Comparison of ENCODE assay signal across 7 cellular contexts in genomic region chr10:126993208-126993607, GRCh38.
"Had no signal": no experiment of that assay in that cellular context is flagged by ENCODE, and none has a peak within 500 bp of the region (broad histone marks: within the 10 kb centered on the region; RNA-seq: fewer than 3 reads in every experiment).

No MANE protein-coding gene starts in this region.

- H3K27ac Mint-ChIP-seq: GM23338, H9, IgD-negative memory B cell had no signal

- ATAC-seq: GM23338, HepG2 had no signal

- H3K4me3 ChIP-seq: GM23338 had no signal

- H3K36me3 Mint-ChIP-seq: IgD-negative memory B cell had no signal

- H3K4me3 Mint-ChIP-seq: GM23338, H9, IgD-negative memory B cell had no signal

- H3K27me3 Mint-ChIP-seq: IgD-negative memory B cell had no signal

- DNase-seq: H9, HCEC 1CT, KBM-7 had no signal

- H3K4me1 Mint-ChIP-seq: GM23338, H9, IgD-negative memory B cell had no signal

- H3K27ac ChIP-seq: HL-60 had no signal
